Comparison of ENCODE assay signal across 1 cellular context in the genomic region with DNA sequence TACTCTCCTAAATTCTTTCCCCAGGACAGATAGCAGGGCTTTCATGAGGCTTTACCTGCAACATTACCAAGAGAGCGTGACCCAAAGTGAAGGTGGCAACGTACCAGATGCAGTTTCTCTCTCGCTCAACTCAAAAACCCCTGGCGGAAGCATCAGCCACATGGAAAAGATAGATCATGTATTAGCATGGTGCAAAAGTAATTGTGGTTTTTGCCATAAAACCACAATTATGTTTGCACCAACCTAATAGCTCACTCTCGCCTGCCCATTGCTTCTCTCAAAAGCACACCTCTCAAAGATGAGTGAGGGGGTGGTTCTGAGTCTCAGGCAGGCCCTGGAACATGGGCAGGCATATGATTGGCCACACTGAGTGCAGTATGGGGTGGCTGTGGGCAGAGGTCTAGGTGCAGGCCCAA.
TF ChIP-seq lines count a peak whose summit lies in the region.

No MANE protein-coding gene starts in this region.

TF ChIP-seq in GM23338, 12 proteins besides CTCF, POLR2A, EP300 and RAD21 (continued from another document):
- TF ChIP-seq, protein P1, sequence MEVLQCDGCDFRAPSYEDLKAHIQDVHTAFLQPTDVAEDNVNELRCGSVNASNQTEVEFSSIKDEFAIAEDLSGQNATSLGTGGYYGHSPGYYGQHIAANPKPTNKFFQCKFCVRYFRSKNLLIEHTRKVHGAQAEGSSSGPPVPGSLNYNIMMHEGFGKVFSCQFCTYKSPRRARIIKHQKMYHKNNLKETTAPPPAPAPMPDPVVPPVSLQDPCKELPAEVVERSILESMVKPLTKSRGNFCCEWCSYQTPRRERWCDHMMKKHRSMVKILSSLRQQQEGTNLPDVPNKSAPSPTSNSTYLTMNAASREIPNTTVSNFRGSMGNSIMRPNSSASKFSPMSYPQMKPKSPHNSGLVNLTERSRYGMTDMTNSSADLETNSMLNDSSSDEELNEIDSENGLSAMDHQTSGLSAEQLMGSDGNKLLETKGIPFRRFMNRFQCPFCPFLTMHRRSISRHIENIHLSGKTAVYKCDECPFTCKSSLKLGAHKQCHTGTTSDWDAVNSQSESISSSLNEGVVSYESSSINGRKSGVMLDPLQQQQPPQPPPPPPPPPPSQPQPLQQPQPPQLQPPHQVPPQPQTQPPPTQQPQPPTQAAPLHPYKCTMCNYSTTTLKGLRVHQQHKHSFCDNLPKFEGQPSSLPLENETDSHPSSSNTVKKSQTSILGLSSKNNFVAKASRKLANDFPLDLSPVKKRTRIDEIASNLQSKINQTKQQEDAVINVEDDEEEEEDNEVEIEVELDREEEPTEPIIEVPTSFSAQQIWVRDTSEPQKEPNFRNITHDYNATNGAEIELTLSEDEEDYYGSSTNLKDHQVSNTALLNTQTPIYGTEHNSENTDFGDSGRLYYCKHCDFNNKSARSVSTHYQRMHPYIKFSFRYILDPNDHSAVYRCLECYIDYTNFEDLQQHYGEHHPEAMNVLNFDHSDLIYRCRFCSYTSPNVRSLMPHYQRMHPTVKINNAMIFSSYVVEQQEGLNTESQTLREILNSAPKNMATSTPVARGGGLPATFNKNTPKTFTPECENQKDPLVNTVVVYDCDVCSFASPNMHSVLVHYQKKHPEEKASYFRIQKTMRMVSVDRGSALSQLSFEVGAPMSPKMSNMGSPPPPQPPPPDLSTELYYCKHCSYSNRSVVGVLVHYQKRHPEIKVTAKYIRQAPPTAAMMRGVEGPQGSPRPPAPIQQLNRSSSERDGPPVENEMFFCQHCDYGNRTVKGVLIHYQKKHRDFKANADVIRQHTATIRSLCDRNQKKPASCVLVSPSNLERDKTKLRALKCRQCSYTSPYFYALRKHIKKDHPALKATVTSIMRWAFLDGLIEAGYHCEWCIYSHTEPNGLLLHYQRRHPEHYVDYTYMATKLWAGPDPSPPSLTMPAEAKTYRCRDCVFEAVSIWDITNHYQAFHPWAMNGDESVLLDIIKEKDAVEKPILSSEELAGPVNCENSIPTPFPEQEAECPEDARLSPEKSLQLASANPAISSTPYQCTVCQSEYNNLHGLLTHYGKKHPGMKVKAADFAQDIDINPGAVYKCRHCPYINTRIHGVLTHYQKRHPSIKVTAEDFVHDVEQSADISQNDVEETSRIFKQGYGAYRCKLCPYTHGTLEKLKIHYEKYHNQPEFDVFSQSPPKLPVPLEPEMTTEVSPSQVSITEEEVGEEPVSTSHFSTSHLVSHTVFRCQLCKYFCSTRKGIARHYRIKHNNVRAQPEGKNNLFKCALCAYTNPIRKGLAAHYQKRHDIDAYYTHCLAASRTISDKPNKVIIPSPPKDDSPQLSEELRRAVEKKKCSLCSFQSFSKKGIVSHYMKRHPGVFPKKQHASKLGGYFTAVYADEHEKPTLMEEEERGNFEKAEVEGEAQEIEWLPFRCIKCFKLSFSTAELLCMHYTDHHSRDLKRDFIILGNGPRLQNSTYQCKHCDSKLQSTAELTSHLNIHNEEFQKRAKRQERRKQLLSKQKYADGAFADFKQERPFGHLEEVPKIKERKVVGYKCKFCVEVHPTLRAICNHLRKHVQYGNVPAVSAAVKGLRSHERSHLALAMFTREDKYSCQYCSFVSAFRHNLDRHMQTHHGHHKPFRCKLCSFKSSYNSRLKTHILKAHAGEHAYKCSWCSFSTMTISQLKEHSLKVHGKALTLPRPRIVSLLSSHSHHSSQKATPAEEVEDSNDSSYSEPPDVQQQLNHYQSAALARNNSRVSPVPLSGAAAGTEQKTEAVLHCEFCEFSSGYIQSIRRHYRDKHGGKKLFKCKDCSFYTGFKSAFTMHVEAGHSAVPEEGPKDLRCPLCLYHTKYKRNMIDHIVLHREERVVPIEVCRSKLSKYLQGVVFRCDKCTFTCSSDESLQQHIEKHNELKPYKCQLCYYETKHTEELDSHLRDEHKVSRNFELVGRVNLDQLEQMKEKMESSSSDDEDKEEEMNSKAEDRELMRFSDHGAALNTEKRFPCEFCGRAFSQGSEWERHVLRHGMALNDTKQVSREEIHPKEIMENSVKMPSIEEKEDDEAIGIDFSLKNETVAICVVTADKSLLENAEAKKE (CRISPR knock-in tag; IDR thresholded peaks at IDR 0.05), result no peak
- TF ChIP-seq STAT1 (IDR thresholded peaks at IDR 0.05; ENCODE audit: unreplicated experiment) (no peak), ZNF331 (CRISPR knock-in tag; IDR thresholded peaks at IDR 0.05; ENCODE audit: low read depth) (no peak), POLR2AphosphoS5 (IDR thresholded peaks at IDR 0.05; ENCODE audit: low read depth) (no peak), ZNF114 (CRISPR knock-in tag; IDR thresholded peaks at IDR 0.05) (no peak), EZH2 (IDR thresholded peaks at IDR 0.05; ENCODE audit: low read depth, unreplicated experiment) (no peak), CREB1 (CRISPR knock-in tag; IDR thresholded peaks at IDR 0.05; ENCODE audit: low read depth) (no peak)
- TF ChIP-seq, protein P2, sequence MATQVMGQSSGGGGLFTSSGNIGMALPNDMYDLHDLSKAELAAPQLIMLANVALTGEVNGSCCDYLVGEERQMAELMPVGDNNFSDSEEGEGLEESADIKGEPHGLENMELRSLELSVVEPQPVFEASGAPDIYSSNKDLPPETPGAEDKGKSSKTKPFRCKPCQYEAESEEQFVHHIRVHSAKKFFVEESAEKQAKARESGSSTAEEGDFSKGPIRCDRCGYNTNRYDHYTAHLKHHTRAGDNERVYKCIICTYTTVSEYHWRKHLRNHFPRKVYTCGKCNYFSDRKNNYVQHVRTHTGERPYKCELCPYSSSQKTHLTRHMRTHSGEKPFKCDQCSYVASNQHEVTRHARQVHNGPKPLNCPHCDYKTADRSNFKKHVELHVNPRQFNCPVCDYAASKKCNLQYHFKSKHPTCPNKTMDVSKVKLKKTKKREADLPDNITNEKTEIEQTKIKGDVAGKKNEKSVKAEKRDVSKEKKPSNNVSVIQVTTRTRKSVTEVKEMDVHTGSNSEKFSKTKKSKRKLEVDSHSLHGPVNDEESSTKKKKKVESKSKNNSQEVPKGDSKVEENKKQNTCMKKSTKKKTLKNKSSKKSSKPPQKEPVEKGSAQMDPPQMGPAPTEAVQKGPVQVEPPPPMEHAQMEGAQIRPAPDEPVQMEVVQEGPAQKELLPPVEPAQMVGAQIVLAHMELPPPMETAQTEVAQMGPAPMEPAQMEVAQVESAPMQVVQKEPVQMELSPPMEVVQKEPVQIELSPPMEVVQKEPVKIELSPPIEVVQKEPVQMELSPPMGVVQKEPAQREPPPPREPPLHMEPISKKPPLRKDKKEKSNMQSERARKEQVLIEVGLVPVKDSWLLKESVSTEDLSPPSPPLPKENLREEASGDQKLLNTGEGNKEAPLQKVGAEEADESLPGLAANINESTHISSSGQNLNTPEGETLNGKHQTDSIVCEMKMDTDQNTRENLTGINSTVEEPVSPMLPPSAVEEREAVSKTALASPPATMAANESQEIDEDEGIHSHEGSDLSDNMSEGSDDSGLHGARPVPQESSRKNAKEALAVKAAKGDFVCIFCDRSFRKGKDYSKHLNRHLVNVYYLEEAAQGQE (IDR thresholded peaks at IDR 0.05; ENCODE audit: unreplicated experiment), result no peak
